Comparison of ENCODE assay signal across 34 cellular contexts in the genomic region with DNA sequence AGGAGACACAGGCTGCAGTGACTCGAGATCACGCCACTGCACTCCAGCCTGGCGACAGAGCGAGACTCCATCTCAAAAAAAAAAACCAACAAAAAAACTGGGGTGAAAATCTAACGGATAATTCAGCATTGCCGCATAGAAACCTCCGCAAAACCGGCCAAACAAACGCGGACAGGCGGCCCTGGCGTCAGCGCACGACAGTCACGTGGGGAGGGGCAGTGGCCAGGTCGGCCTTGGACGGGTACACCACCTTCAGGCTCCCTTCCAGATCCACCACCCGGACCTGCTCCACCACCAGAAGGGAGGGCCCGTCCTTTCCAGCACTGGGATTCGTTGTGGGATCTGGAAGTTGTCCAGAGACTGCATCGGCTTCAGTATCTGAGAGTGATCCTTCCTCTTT. TPM values are rescaled to one million over a fixed set of nuclear protein-coding genes. Genes with fewer than 3 reads are reported as not detected.
"Had no signal": no experiment of that assay in that cellular context is flagged by ENCODE, and none has a peak within 500 bp of the region (broad histone marks: within the 10 kb centered on the region; RNA-seq: fewer than 3 reads in every experiment).

No MANE protein-coding gene starts in this region.

- H3K4me3 ChIP-seq: ascending aorta, cardiac muscle cell, PC-9, SJSA1 had no signal

- DNase-seq: activated B cell treated with CpG ODN at 0.5 μM for 24 hours; activated CD4-positive, alpha-beta memory T cell treated with anti-CD3 and anti-CD28 coated beads for 36 hours; activated CD4-positive, alpha-beta T cell treated with anti-CD3 and anti-CD28 coated beads for 4 hours; activated CD4-positive, alpha-beta T cell treated with anti-CD3 and anti-CD28 coated beads, Interleukin-2, amount 50 U/mL, for 1 hour; activated CD4-positive, CD25-positive, alpha-beta regulatory T cell treated with anti-CD3 and anti-CD28 coated beads, Interleukin-2, amount 50 U/mL, for 72 hours; activated CD8-positive, alpha-beta memory T cell treated with anti-CD3 and anti-CD28 coated beads, Interleukin-2, amount 50 U/mL, for 4 hours; activated gamma-delta T cell; activated naive CD4-positive, alpha-beta T cell treated with Interleukin-2 at 50 U/mL for 16 hours; activated naive CD8-positive, alpha-beta T cell treated with anti-CD3 and anti-CD28 coated beads, Interleukin-2, amount 10 ng/mL, durations not matched to agents 7 days and 5 days; amygdala; Kasumi-1; NCI-H1092 treated with DMSO at 0.1 percent for 48 hours; NCI-H1417; NCI-H146; NCI-H187; NCI-H2029 treated with DMSO at 0.1 percent for 48 hours; NCI-H2107; NCI-H2171; NCI-H510A; NCI-H526; NCI-H748 treated with DMSO at 0.1 percent for 48 hours; NK-92 treated with Interleukin-12 subunit alpha and Interleukin-12 subunit beta, amount 100 ng/mL, for 24 hours; PC-9; SHP77 treated with DMSO at 0.1 percent for 48 hours; SK-N-SH had no signal

- H3K4me3 Mint-ChIP-seq: activated B cell treated with CpG ODN at 0.5 μM for 24 hours; activated CD4-positive, alpha-beta memory T cell treated with anti-CD3 and anti-CD28 coated beads for 36 hours; activated naive CD4-positive, alpha-beta T cell treated with anti-CD3 and anti-CD28 coated beads, Interleukin-2, amount 50 U/mL, for 24 hours; activated naive CD8-positive, alpha-beta T cell treated with anti-CD3 and anti-CD28 coated beads, Interleukin-2, amount 10 ng/mL, durations not matched to agents 7 days and 5 days; T-helper 1 cell treated with Interleukin-12 subunit alpha and Interleukin-12 subunit beta and Interleukin-4 antibody, amounts not matched to agents 30 μg/mL and 1 μg/mL, for 36 hours; T-helper 2 cell treated with Interferon-gamma antibody and Interleukin-4, amounts not matched to agents 5 μg/mL and 100 μg/mL, for 36 hours had no signal

- H3K4me1 ChIP-seq: ascending aorta had no signal

- H3K9me3 Mint-ChIP-seq: activated B cell treated with CpG ODN at 0.5 μM for 24 hours; activated CD4-positive, alpha-beta memory T cell treated with anti-CD3 and anti-CD28 coated beads for 36 hours; activated naive CD4-positive, alpha-beta T cell treated with anti-CD3 and anti-CD28 coated beads, Interleukin-2, amount 50 U/mL, for 24 hours; activated naive CD8-positive, alpha-beta T cell treated with anti-CD3 and anti-CD28 coated beads, Interleukin-2, amount 10 ng/mL, durations not matched to agents 7 days and 5 days; activated T-helper 2 cell treated with anti-CD3 and anti-CD28 coated beads, Interferon-gamma antibody, Interleukin-2, Interleukin-4, amounts not matched to agents 10 μg/mL and 5 μg/mL and 100 μg/mL, durations not matched to agents 14 hours and 24 hours and 36 hours; T-helper 1 cell treated with Interleukin-12 subunit alpha and Interleukin-12 subunit beta and Interleukin-4 antibody, amounts not matched to agents 30 μg/mL and 1 μg/mL, for 36 hours; T-helper 2 cell treated with Interferon-gamma antibody and Interleukin-4, amounts not matched to agents 5 μg/mL and 100 μg/mL, for 36 hours had no signal

- H3K4me1 Mint-ChIP-seq: activated naive CD4-positive, alpha-beta T cell treated with anti-CD3 and anti-CD28 coated beads, Interleukin-2, amount 50 U/mL, for 24 hours; activated naive CD8-positive, alpha-beta T cell treated with anti-CD3 and anti-CD28 coated beads, Interleukin-2, amount 10 ng/mL, durations not matched to agents 7 days and 5 days had no signal

- H3K9me3 ChIP-seq: ascending aorta, SJSA1, SK-N-SH had no signal

- H3K27ac Mint-ChIP-seq: activated B cell treated with CpG ODN at 0.5 μM for 24 hours; activated CD4-positive, alpha-beta memory T cell treated with anti-CD3 and anti-CD28 coated beads for 36 hours; activated naive CD4-positive, alpha-beta T cell treated with anti-CD3 and anti-CD28 coated beads, Interleukin-2, amount 50 U/mL, for 24 hours; activated naive CD8-positive, alpha-beta T cell treated with anti-CD3 and anti-CD28 coated beads, Interleukin-2, amount 10 ng/mL, durations not matched to agents 7 days and 5 days; activated T-helper 2 cell treated with anti-CD3 and anti-CD28 coated beads, Interferon-gamma antibody, Interleukin-2, Interleukin-4, amounts not matched to agents 10 μg/mL and 5 μg/mL and 100 μg/mL, durations not matched to agents 14 hours and 24 hours and 36 hours; T-helper 1 cell treated with Interleukin-12 subunit alpha and Interleukin-12 subunit beta and Interleukin-4 antibody, amounts not matched to agents 30 μg/mL and 1 μg/mL, for 36 hours; T-helper 2 cell treated with Interferon-gamma antibody and Interleukin-4, amounts not matched to agents 5 μg/mL and 100 μg/mL, for 36 hours had no signal

- H3K27me3 Mint-ChIP-seq: activated B cell treated with CpG ODN at 0.5 μM for 24 hours; activated CD4-positive, alpha-beta memory T cell treated with anti-CD3 and anti-CD28 coated beads for 36 hours; activated naive CD4-positive, alpha-beta T cell treated with anti-CD3 and anti-CD28 coated beads, Interleukin-2, amount 50 U/mL, for 24 hours; activated naive CD8-positive, alpha-beta T cell treated with anti-CD3 and anti-CD28 coated beads, Interleukin-2, amount 10 ng/mL, durations not matched to agents 7 days and 5 days had no signal

- H3K27ac ChIP-seq: ascending aorta, cardiac muscle cell, PC-9, SJSA1 had no signal

- H3K27me3 ChIP-seq: ascending aorta, cardiac muscle cell, SJSA1 had no signal

- H3K9ac ChIP-seq: SK-N-SH had no signal

RNA-seq across cellular contexts. Expression of a gene that starts 8.4 kb away (rescaled TPM):
- total RNA-seq: ascending aorta, SJSA1 had no signal

RNA-seq across cellular contexts. Expression of a gene that starts 28.7 kb away (rescaled TPM):
- total RNA-seq: activated B cell treated with CpG ODN at 0.5 μM for 24 hours; activated CD4-positive, alpha-beta memory T cell treated with anti-CD3 and anti-CD28 coated beads for 36 hours; activated naive CD8-positive, alpha-beta T cell treated with anti-CD3 and anti-CD28 coated beads, Interleukin-2, amount 10 ng/mL, durations not matched to agents 7 days and 5 days; activated T-helper 2 cell treated with anti-CD3 and anti-CD28 coated beads, Interferon-gamma antibody, Interleukin-2, Interleukin-4, amounts not matched to agents 10 μg/mL and 5 μg/mL and 100 μg/mL, durations not matched to agents 14 hours and 24 hours and 36 hours; ascending aorta; OCI-LY7; PC-9; SJSA1 had no signal
- polyA plus RNA-seq: adipose tissue, SK-N-SH had no signal
